1 cellular context compared by ENCODE assay signal in the genomic region with DNA sequence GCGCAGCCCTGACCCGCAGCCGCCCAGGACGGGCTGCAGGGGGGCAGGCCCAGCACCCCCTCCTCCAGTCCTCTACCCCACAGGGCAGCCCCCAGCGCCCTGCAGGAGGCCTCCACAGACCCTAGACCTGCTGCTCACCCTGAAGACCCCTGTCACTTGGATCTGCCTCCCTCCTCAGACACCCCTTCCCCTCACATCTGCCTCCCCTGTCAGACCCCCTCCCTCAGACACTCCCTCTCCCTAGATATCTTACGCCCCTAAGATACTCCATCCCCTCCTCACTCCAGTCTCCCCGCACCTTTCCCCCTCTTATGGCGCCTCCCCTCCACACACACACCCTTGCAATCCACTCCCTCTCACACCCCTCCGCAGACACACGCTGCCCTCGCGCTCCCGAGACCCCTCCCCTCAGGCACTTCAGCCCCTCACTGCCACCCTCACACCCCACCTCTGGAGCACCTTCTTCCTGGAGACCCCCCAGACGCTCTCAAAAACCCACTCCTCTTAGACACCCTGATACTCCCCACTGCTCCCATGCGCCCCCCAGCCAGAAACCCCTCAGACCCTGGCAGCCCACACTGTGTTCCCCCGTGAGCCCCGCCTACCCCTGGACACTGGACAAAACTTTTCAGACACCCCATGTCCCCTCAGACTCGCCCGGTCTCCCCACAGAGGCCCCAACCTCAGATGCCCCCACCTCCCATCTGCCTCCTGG.
TF ChIP-seq lines count a peak whose summit lies in the region.

No MANE protein-coding gene starts in this region.

TF ChIP-seq in Ishikawa, 13 proteins besides CTCF, POLR2A, EP300 and RAD21:
- TF ChIP-seq CEBPB (IDR thresholded peaks at IDR 0.05): no peak
- peak; percentile 17; the same call in 1 of the 2 replicates for TF ChIP-seq ZBTB7A (IDR thresholded peaks at IDR 0.05; ENCODE audit: low read depth)
TF ChIP-seq in Ishikawa: peak in this region for 1.
